ENCODE assay signal across 1 cellular context in the genomic region with DNA sequence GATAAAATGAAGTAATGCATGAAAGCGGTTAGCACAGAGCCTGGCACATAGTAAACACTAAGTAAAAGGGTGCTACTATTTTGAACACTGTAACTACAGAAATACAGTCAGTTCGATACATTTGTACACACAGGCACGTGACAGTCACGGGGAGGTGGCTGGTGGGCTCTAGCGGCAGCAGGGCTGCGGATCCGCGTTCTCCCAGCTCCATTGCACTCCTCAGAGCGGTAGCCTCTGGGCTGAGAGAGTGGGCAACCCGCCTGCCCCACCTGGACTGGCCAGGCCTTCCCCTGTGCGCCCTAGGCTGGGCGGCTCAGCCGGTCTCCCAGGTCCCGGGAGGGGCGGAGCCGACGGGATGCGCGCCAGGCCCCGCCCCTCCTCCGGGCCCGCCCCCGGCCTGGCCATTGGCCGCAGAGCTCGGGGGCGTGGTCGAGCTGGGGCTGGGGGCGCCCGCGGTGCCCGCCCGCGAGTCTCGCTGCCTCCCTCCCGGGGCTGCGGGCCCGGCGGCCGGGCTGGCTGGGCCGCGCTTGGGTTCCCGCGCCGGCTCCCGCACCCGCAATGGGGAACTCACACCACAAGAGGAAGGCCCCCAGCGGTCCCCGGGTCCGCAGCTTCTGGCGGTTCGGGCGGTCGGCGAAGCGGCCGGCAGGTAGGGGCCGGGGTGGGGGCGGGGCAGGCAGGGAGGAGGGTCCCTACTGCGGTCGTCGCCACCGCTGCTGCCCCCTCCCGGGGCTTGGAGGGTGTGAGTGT.
A peak's percentile ranks its signal among the peaks of the same experiment; 100 is the strongest.
TF ChIP-seq lines count a peak whose summit lies in the region.

No MANE protein-coding gene starts in this region.

TF ChIP-seq in K562, 482 proteins besides CTCF, POLR2A, EP300 and RAD21 (continued from another document):
- TF ChIP-seq, protein P1, sequence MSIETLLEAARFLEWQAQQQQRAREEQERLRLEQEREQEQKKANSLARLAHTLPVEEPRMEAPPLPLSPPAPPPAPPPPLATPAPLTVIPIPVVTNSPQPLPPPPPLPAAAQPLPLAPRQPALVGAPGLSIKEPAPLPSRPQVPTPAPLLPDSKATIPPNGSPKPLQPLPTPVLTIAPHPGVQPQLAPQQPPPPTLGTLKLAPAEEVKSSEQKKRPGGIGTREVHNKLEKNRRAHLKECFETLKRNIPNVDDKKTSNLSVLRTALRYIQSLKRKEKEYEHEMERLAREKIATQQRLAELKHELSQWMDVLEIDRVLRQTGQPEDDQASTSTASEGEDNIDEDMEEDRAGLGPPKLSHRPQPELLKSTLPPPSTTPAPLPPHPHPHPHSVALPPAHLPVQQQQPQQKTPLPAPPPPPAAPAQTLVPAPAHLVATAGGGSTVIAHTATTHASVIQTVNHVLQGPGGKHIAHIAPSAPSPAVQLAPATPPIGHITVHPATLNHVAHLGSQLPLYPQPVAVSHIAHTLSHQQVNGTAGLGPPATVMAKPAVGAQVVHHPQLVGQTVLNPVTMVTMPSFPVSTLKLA (conservative IDR thresholded peaks at IDR 0.05): peak; percentile 78 to 82
- TF ChIP-seq THRAP3 (IDR thresholded peaks at IDR 0.05; ENCODE audit: borderline replicate concordance) (0 out of 2 replicates have a peak, but pooled peaks have one; percentile 35), ZNF253 (CRISPR knock-in tag; conservative IDR thresholded peaks at IDR 0.05) (no peak), KDM5B (IDR thresholded peaks at IDR 0.05; ENCODE audit: insufficient replicate concordance, low read depth, low read length) (peak; percentile 47), THAP7 (CRISPR knock-in tag; IDR thresholded peaks at IDR 0.05) (0 out of 2 replicates have a peak, but pooled peaks have one; percentile 34), NFYB (IDR thresholded peaks at IDR 0.05; ENCODE audit: extremely low read depth, insufficient read length) (peak; percentile 48), MEIS2 (IDR thresholded peaks at IDR 0.05; ENCODE audit: partially characterized antibody) (no peak), PHF8 (IDR thresholded peaks at IDR 0.05; ENCODE audit: borderline replicate concordance, low read length) (peak; percentile 62; the same call in 1 of the 2 replicates), NONO (IDR thresholded peaks at IDR 0.05; ENCODE audit: low read depth in 2 of 2, low read length in 1 of 2) (peak in 1 of 2 experiments; percentile 94; a peak in 2 of 4 replicates), YY1 (IDR thresholded peaks at IDR 0.05; ENCODE audit: borderline replicate concordance in 1 of 3, control insufficient read depth in 1 of 3, extremely low read depth in 1 of 3, insufficient read depth in 3 of 3, insufficient read length in 1 of 3, insufficient replicate concordance in 2 of 3, low read depth in 1 of 3, low read length in 2 of 3) (no peak), MAX (CRISPR knock-in tag; IDR thresholded peaks at IDR 0.05) (peak; percentile 52), FOXK2 (conservative IDR thresholded peaks at IDR 0.05 in 1 of 2, IDR thresholded peaks at IDR 0.05 in 1 of 2; ENCODE audit: low read depth in 2 of 2) (peak; percentile 63 to 64; a peak in 2 of 4 replicates), MITF (IDR thresholded peaks at IDR 0.05) (0 out of 2 replicates have a peak, but pooled peaks have one; percentile 12), ZNF76 (CRISPR knock-in tag; IDR thresholded peaks at IDR 0.05; ENCODE audit: borderline replicate concordance) (no peak), POLR2G (IDR thresholded peaks at IDR 0.05; ENCODE audit: low read depth, low read length) (peak; percentile 73), RCOR1 (IDR thresholded peaks at IDR 0.05; ENCODE audit: borderline replicate concordance in 1 of 2, low read depth in 2 of 2, low read length in 2 of 2) (peak in 1 of 2 experiments; percentile 88; a peak in 2 of 4 replicates), RAD51 (IDR thresholded peaks at IDR 0.05; ENCODE audit: borderline replicate concordance, low read depth) (peak; percentile 66; the same call in 1 of the 2 replicates), RBFOX2 (IDR thresholded peaks at IDR 0.05; ENCODE audit: low read depth, low read length) (peak; percentile 55), KDM4B (IDR thresholded peaks at IDR 0.05; ENCODE audit: borderline replicate concordance in 2 of 2, low read depth in 1 of 2) (0 out of 4 replicates have a peak, but pooled peaks of 1 of the 2 experiments have one; percentile 4), RUNX1 (IDR thresholded peaks at IDR 0.05; ENCODE audit: low read depth) (no peak), RBM25 (IDR thresholded peaks at IDR 0.05; ENCODE audit: low read depth, low read length, severe bottlenecking) (peak; percentile 80), CBX3 (IDR thresholded peaks at IDR 0.05; ENCODE audit: borderline replicate concordance in 1 of 2, low read length in 2 of 2) (0 out of 3 replicates have a peak, but pooled peaks of 1 of the 2 experiments have one; percentile 18), SIN3A (IDR thresholded peaks at IDR 0.05; ENCODE audit: borderline replicate concordance in 2 of 2, control insufficient read depth in 1 of 2, low read depth in 2 of 2, low read length in 2 of 2) (0 out of 4 replicates have a peak, but pooled peaks have one; percentile 12 to 54), ZNF75A (CRISPR knock-in tag; IDR thresholded peaks at IDR 0.05) (no peak), KAT7 (CRISPR knock-in tag; IDR thresholded peaks at IDR 0.05; ENCODE audit: borderline replicate concordance) (no peak)
- TF ChIP-seq, protein P2, sequence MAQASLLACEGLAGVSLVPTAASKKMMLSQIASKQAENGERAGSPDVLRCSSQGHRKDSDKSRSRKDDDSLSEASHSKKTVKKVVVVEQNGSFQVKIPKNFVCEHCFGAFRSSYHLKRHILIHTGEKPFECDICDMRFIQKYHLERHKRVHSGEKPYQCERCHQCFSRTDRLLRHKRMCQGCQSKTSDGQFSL (CRISPR knock-in tag; IDR thresholded peaks at IDR 0.05): no peak
- TF ChIP-seq, protein P2 (tag; IDR thresholded peaks at IDR 0.05): 0 out of 4 replicates have a peak, but pooled peaks of 1 of the 2 experiments have one; percentile 72
- TF ChIP-seq, protein P3, sequence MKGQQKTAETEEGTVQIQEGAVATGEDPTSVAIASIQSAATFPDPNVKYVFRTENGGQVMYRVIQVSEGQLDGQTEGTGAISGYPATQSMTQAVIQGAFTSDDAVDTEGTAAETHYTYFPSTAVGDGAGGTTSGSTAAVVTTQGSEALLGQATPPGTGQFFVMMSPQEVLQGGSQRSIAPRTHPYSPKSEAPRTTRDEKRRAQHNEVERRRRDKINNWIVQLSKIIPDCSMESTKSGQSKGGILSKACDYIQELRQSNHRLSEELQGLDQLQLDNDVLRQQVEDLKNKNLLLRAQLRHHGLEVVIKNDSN (CRISPR knock-in tag; IDR thresholded peaks at IDR 0.05): peak; percentile 87
- TF ChIP-seq, protein P4, sequence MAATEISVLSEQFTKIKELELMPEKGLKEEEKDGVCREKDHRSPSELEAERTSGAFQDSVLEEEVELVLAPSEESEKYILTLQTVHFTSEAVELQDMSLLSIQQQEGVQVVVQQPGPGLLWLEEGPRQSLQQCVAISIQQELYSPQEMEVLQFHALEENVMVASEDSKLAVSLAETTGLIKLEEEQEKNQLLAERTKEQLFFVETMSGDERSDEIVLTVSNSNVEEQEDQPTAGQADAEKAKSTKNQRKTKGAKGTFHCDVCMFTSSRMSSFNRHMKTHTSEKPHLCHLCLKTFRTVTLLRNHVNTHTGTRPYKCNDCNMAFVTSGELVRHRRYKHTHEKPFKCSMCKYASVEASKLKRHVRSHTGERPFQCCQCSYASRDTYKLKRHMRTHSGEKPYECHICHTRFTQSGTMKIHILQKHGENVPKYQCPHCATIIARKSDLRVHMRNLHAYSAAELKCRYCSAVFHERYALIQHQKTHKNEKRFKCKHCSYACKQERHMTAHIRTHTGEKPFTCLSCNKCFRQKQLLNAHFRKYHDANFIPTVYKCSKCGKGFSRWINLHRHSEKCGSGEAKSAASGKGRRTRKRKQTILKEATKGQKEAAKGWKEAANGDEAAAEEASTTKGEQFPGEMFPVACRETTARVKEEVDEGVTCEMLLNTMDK (IDR thresholded peaks at IDR 0.05; ENCODE audit: borderline replicate concordance, insufficient read depth, low read depth, low read length, poor library complexity, severe bottlenecking): peak; percentile 16
- TF ChIP-seq, protein P5, sequence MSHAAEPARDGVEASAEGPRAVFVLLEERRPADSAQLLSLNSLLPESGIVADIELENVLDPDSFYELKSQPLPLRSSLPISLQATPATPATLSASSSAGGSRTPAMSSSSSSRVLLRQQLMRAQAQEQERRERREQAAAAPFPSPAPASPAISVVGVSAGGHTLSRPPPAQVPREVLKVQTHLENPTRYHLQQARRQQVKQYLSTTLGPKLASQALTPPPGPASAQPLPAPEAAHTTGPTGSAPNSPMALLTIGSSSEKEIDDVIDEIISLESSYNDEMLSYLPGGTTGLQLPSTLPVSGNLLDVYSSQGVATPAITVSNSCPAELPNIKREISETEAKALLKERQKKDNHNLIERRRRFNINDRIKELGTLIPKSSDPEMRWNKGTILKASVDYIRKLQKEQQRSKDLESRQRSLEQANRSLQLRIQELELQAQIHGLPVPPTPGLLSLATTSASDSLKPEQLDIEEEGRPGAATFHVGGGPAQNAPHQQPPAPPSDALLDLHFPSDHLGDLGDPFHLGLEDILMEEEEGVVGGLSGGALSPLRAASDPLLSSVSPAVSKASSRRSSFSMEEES (CRISPR knock-in tag; IDR thresholded peaks at IDR 0.05): peak; percentile 62
- TF ChIP-seq, protein P6, sequence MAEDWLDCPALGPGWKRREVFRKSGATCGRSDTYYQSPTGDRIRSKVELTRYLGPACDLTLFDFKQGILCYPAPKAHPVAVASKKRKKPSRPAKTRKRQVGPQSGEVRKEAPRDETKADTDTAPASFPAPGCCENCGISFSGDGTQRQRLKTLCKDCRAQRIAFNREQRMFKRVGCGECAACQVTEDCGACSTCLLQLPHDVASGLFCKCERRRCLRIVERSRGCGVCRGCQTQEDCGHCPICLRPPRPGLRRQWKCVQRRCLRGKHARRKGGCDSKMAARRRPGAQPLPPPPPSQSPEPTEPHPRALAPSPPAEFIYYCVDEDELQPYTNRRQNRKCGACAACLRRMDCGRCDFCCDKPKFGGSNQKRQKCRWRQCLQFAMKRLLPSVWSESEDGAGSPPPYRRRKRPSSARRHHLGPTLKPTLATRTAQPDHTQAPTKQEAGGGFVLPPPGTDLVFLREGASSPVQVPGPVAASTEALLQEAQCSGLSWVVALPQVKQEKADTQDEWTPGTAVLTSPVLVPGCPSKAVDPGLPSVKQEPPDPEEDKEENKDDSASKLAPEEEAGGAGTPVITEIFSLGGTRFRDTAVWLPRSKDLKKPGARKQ (CRISPR knock-in tag; IDR thresholded peaks at IDR 0.05): 0 out of 2 replicates have a peak, but pooled peaks have one; percentile 84
